1 cellular context compared by ENCODE assay signal in the genomic region with DNA sequence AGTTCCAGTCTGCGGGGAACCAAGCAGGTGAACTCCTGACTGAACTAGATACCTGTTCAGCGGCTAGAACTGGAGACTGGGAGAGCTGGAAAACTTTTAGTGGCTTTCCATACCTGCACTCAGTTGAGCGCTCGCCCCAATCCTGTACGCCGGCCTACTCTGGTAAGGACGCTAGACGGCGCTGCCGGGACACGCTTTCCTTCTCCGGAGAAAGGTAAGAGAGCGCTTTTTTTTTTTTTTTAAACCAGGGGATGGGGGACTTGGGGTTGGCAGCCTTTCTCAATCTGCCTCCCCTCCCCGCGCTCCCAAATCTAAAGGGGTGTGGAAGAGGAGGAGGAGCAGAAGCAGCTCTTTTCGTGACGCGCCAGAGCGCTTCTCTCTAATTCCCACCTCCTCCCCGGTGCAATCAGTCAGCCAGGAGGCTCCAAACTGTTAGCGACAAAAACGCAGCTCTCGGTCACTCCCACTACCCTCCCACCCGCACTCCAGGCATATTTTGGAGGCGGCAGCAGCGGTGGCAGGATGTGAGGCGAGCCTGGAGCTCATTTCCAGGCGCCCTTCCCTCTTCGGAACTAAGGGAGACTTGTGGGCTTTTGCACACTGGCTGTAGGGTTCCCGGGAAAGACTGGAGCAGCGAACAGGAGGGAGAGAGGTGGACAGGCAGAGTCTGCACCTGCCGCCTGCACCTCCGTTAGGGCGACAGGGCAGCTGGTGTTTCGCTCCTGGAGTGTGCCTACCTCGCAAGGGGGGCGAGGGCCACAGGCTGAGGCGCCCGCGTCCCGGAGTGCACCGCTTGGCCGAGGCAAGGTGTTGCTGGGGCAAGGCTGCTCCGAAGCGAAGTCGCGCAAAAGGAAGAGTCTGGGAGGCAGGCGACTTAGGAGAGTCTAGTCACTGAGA.
TF ChIP-seq lines count a peak whose summit lies in the region.

A gene (plus strand): TSS at position 409 of the 897 bp plus-strand sequence.

TF ChIP-seq in SK-N-SH treated with all-trans-retinoic acid at 6 μM for 48 hours, 23 proteins besides CTCF, POLR2A, EP300 and RAD21 (continued from another document):
- TF ChIP-seq OSR1 (CRISPR knock-in tag; IDR thresholded peaks at IDR 0.05) (no peak), ZNF565 (CRISPR knock-in tag; conservative IDR thresholded peaks at IDR 0.05; ENCODE audit: low read depth) (no peak)
